In the genomic region with DNA sequence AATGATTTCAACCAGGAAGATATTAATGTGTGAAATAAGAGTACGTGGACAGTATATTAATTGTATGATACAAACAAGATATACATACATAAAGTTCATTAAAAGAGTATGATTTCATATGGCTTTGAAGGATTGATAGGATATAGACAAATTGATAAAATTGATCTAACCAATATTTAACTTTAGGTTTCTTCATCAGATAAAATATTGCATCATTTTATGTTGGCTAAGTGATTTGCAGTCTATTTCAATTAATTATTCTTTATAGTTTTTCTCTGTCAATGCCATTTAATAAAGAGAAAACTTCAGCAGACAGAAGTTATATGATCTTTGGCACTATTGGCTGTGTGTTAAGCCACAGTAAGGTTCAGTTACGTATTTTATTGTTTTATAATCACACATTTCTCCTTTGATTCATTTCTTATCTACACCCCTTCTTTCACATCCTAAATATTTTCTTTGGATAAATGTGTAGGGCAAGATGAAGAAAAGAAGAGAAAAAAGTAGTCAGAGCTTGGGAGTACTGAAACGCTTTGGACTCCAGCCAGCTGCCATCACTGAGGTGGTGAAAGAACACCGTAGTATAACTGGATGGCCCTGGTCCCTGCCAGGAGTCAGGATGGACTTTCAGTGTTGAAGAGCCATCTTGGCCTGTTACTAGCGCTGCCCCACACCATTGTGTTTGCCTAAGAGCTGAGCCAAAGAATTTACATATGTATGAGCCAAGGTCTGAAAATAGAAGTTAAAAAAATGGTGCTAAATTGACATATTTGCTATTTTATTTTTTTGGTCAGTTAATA, we compare ENCODE assay signal across 22 cellular contexts. TPM values are rescaled to one million over a fixed set of nuclear protein-coding genes. Genes with fewer than 3 reads are reported as not detected.
A peak's percentile ranks its signal among the peaks of the same experiment; 100 is the strongest.
DNase-seq lines count a peak whose midpoint lies in the region; ATAC-seq, FAIRE-seq and TF ChIP-seq lines count a peak whose summit lies in the region.
"Had no signal": no experiment of that assay in that cellular context is flagged by ENCODE, and none has a peak within 500 bp of the region (broad histone marks: within the 10 kb centered on the region; RNA-seq: fewer than 3 reads in every experiment).

No MANE protein-coding gene starts in this region.

- intact Hi-C loops in heart left ventricle (cut with DNase I) (no loop called here), Right ventricle myocardium inferior (cut with DNase I) (no loop called here), stomach (cut with DNase I; ENCODE audit: low total_unique reads) (no loop called here)

- H3K4me1 ChIP-seq in heart left ventricle = no peaks in the 10 kb centered on the region
- H3K4me1 ChIP-seq in stomach = peaks cover 0 to 2% (median 0%) of the 10 kb centered on the region in 4 donors
- H3K4me1 ChIP-seq: esophagus muscularis mucosa, testis had no signal

- H3K27ac ChIP-seq in heart left ventricle = no peak overlapping the region
- no peak overlapping the region for H3K27ac ChIP-seq in stomach
- H3K27ac ChIP-seq: esophagus muscularis mucosa, testis had no signal

- TF ChIP-seq CTCF in heart left ventricle (IDR thresholded peaks at IDR 0.05) (no peak), GM10266 (IDR thresholded peaks at IDR 0.05; ENCODE audit: control insufficient read depth, insufficient read depth, low read depth, missing control alignments) (no peak), stomach (IDR thresholded peaks at IDR 0.05) (no peak)

- TF ChIP-seq EP300 in stomach (IDR thresholded peaks at IDR 0.05) = no peak

- DNase-seq in heart left ventricle (peak in 3 of 5 donors; percentile 34 to 43 (median 37)), Right ventricle myocardium inferior (ENCODE audit: missing footprints) (no peak), frontal cortex (ENCODE audit: low spot score in 2 of 2) (no peak), medulla oblongata (ENCODE audit: extremely low spot score) (peak; percentile 62), GM10266 (ENCODE audit: extremely low spot score) (no peak), stomach (no peak)
- DNase-seq: activated CD4-positive, alpha-beta T cell treated with anti-CD3 and anti-CD28 coated beads for 1 hour; effector memory CD8-positive, alpha-beta T cell; GF-D8; GOT3; KG1; NCI-H1048; NCI-H2081; NCI-H524 treated with DMSO at 0.1 percent for 48 hours; SW 1271; testis had no signal

- H3K36me3 ChIP-seq in heart left ventricle (no peaks in the 10 kb centered on the region), stomach (no peaks in the 10 kb centered on the region)
- H3K36me3 ChIP-seq: esophagus muscularis mucosa had no signal

- H3K9me3 ChIP-seq in heart left ventricle = no peaks in the 10 kb centered on the region
- H3K9me3 ChIP-seq in stomach = no peaks in the 10 kb centered on the region
- H3K9me3 ChIP-seq: esophagus muscularis mucosa, testis had no signal

- WGBS in heart left ventricle, 4 donors = 49 to 56% (median 52%) methylated on average over 5 of the region's 5 CpGs
- WGBS in stomach, 5 donors = 64 to 74% (median 70%) methylated on average over 5 of the region's 5 CpGs

- H3K4me3 ChIP-seq in heart left ventricle (no peak overlapping the region), stomach (no peak overlapping the region)
- H3K4me3 ChIP-seq: esophagus muscularis mucosa, testis had no signal

- no peaks in the 10 kb centered on the region for H3K27me3 ChIP-seq in heart left ventricle
- H3K27me3 ChIP-seq in stomach = no peaks in the 10 kb centered on the region
- H3K27me3 ChIP-seq: esophagus muscularis mucosa, testis had no signal

- ATAC-seq in heart left ventricle = peak in 1 of 4 donors; percentile 82
- no peak for ATAC-seq in Right ventricle myocardium inferior
- ATAC-seq in GM19467 (IDR thresholded peaks at IDR 0.05; ENCODE audit: unreplicated experiment) = no peak
- ATAC-seq in HG03439 (IDR thresholded peaks at IDR 0.05; ENCODE audit: unreplicated experiment) = no peak
- ATAC-seq: effector memory CD8-positive, alpha-beta T cell; stimulated activated effector memory CD8-positive, alpha-beta T cell treated with anti-CD3 and anti-CD28 coated beads, Interleukin-12 subunit alpha, Interleukin-12 subunit beta, amount 100 ng/mL, for 72 hours had no signal

- TF ChIP-seq POLR2A in heart left ventricle (IDR thresholded peaks at IDR 0.05) (no peak), stomach (IDR thresholded peaks at IDR 0.05) (no peak)

- peak; percentile 50 for FAIRE-seq in frontal cortex (lab: Jason Lieb, UNC)
- FAIRE-seq: astrocyte had no signal

RNA-seq across cellular contexts. Expression of a gene that starts 9.8 kb away (rescaled TPM):
- 1 to 10 TPM; 1.2 to 5.3 (median 1.9) TPM for total RNA-seq in heart left ventricle
- 1 to 10 TPM in 1 of 2 donors, under 1 TPM in 1; 0.61 to 1.2 TPM for polyA plus RNA-seq in heart left ventricle
- total RNA-seq in Right ventricle myocardium inferior = 3.0 TPM
- total RNA-seq in frontal cortex = 2.9 TPM
- total RNA-seq in stomach = 10 to 100 TPM in 1 of 5 donors, 1 to 10 TPM in 2, under 1 TPM in 2; under 0.01 to 14.9 (median 1.0) TPM
- under 1 TPM; 0.45 to 0.56 (median 0.46) TPM for polyA plus RNA-seq in stomach
- polyA plus RNA-seq: CD14-positive monocyte had no signal

Comparison
In these comparisons a context has a peak if more than half of its experiments do, and no peak if none do; other contexts are left out.
1. DNase-seq: peak in heart left ventricle (3 of 5) and medulla oblongata (single experiment); none in Right ventricle myocardium inferior (single experiment), frontal cortex (0 of 2), GM10266 (single experiment) and stomach (single experiment).